8 cellular contexts compared by ENCODE assay signal in genomic region chr10:62815373-62816111, GRCh38. TPM values are rescaled to one million over a fixed set of nuclear protein-coding genes. Genes with fewer than 3 reads are reported as not detected.
DNase-seq lines count a peak whose midpoint lies in the region; ATAC-seq and TF ChIP-seq lines count a peak whose summit lies in the region.

No MANE protein-coding gene starts in this region.

- intact Hi-C loops in activated T-helper 1 cell treated with anti-CD3 and anti-CD28 coated beads, Interleukin-12 subunit alpha, Interleukin-12 subunit beta, Interleukin-2, Interleukin-4 antibody, amounts not matched to agents 30 ng/mL and 10 ng/mL and 1 ng/mL, durations not matched to agents 14 hours and 24 hours and 36 hours (cut with micrococcal nuclease), result loop anchor here (1.0 to 10.0 kb wide), 19 partner anchors 11 to 911 kb away; partner anchors contain the start of genes ADO, ARID5B, NRBF2 and REEP3
- intact Hi-C loops in left cardiac atrium (cut with DNase I), result loop anchor here (5.0 to 10.0 kb wide), 4 partner anchors 178 to 371 kb away; no protein-coding TSS in a partner anchor

- peaks cover 48% of the 10 kb centered on the region for H3K36me3 Mint-ChIP-seq in activated T-helper 1 cell treated with anti-CD3 and anti-CD28 coated beads, Interleukin-12 subunit alpha, Interleukin-12 subunit beta, Interleukin-2, Interleukin-4 antibody, amounts not matched to agents 30 ng/mL and 10 ng/mL and 1 ng/mL, durations not matched to agents 14 hours and 24 hours and 36 hours (ENCODE audit: low read depth)

- H3K9me3 Mint-ChIP-seq in activated T-helper 1 cell treated with anti-CD3 and anti-CD28 coated beads, Interleukin-12 subunit alpha, Interleukin-12 subunit beta, Interleukin-2, Interleukin-4 antibody, amounts not matched to agents 30 ng/mL and 10 ng/mL and 1 ng/mL, durations not matched to agents 14 hours and 24 hours and 36 hours, result no peaks in the 10 kb centered on the region

- peak overlapping the region; percentile 98 for H3K27ac Mint-ChIP-seq in activated T-helper 1 cell treated with anti-CD3 and anti-CD28 coated beads, Interleukin-12 subunit alpha, Interleukin-12 subunit beta, Interleukin-2, Interleukin-4 antibody, amounts not matched to agents 30 ng/mL and 10 ng/mL and 1 ng/mL, durations not matched to agents 14 hours and 24 hours and 36 hours

- peaks cover 68% of the 10 kb centered on the region for H3K4me1 Mint-ChIP-seq in activated T-helper 1 cell treated with anti-CD3 and anti-CD28 coated beads, Interleukin-12 subunit alpha, Interleukin-12 subunit beta, Interleukin-2, Interleukin-4 antibody, amounts not matched to agents 30 ng/mL and 10 ng/mL and 1 ng/mL, durations not matched to agents 14 hours and 24 hours and 36 hours (ENCODE audit: low read depth)

- peaks cover 31% of the 10 kb centered on the region for H3K27me3 Mint-ChIP-seq in activated T-helper 1 cell treated with anti-CD3 and anti-CD28 coated beads, Interleukin-12 subunit alpha, Interleukin-12 subunit beta, Interleukin-2, Interleukin-4 antibody, amounts not matched to agents 30 ng/mL and 10 ng/mL and 1 ng/mL, durations not matched to agents 14 hours and 24 hours and 36 hours (ENCODE audit: insufficient read depth)

- no peak for TF ChIP-seq CTCF in retinal pigment epithelial cell (conservative IDR thresholded peaks at IDR 0.05; ENCODE audit: low read depth, low read length)

- H3K4me3 ChIP-seq in retinal pigment epithelial cell (ENCODE audit: low read length), result peak overlapping the region; percentile 63

- DNase-seq in NCI-H1417 (lab: John Stamatoyannopoulos, UW), result peak in 2 of 3 experiments; percentile 33 to 58
- DNase-seq in NCI-H1417 treated with DMSO at 0.1 percent for 48 hours (lab: John Stamatoyannopoulos, UW), result no peak
- DNase-seq in activated T-helper 1 cell treated with anti-CD3 and anti-CD28 coated beads, Interleukin-12 subunit alpha, Interleukin-12 subunit beta, Interleukin-2, Interleukin-4 antibody, amounts not matched to agents 30 ng/mL and 10 ng/mL and 1 ng/mL, durations not matched to agents 14 hours and 24 hours and 36 hours (ENCODE audit: low spot score), result no peak
- peak; percentile 28 for DNase-seq in left cardiac atrium
- DNase-seq in retinal pigment epithelial cell (ENCODE audit: low read depth), result no peak
- no peak for DNase-seq in HUDEP-2 (lab: John Stamatoyannopoulos, UW; ENCODE audit: unreplicated experiment in 76 of 76)

- no peak for ATAC-seq in left cardiac atrium
- no peak for ATAC-seq in GM18873 (IDR thresholded peaks at IDR 0.05; ENCODE audit: low FRiP score, unreplicated experiment)
- ATAC-seq in GM18520 (IDR thresholded peaks at IDR 0.05; ENCODE audit: unreplicated experiment), result no peak

- H3K4me3 Mint-ChIP-seq in activated T-helper 1 cell treated with anti-CD3 and anti-CD28 coated beads, Interleukin-12 subunit alpha, Interleukin-12 subunit beta, Interleukin-2, Interleukin-4 antibody, amounts not matched to agents 30 ng/mL and 10 ng/mL and 1 ng/mL, durations not matched to agents 14 hours and 24 hours and 36 hours, result peak overlapping the region; percentile 98

RNA-seq across cellular contexts. Expression of gene EGR2, which starts 0.6 kb away (rescaled TPM):
- total RNA-seq in activated T-helper 1 cell treated with anti-CD3 and anti-CD28 coated beads, Interleukin-12 subunit alpha, Interleukin-12 subunit beta, Interleukin-2, Interleukin-4 antibody, amounts not matched to agents 30 ng/mL and 10 ng/mL and 1 ng/mL, durations not matched to agents 14 hours and 24 hours and 36 hours, result 268 and 282 TPM in 2 replicates
- total RNA-seq in left cardiac atrium, result 1 to 10 TPM; 2.3 to 4.4 TPM

RNA-seq across cellular contexts. Expression of gene ADO, which starts 11.0 kb away (rescaled TPM):
- 52.3 and 55.8 TPM in 2 replicates for total RNA-seq in activated T-helper 1 cell treated with anti-CD3 and anti-CD28 coated beads, Interleukin-12 subunit alpha, Interleukin-12 subunit beta, Interleukin-2, Interleukin-4 antibody, amounts not matched to agents 30 ng/mL and 10 ng/mL and 1 ng/mL, durations not matched to agents 14 hours and 24 hours and 36 hours
- 10 to 100 TPM; 20.9 to 23.6 TPM for total RNA-seq in left cardiac atrium

Comparison
In these comparisons a context has a peak if more than half of its experiments do, and no peak if none do; other contexts are left out.
1. DNase-seq: peak in NCI-H1417 (2 of 3) and left cardiac atrium (single experiment); none in NCI-H1417 treated with DMSO at 0.1 percent for 48 hours (single experiment), activated T-helper 1 cell treated with anti-CD3 and anti-CD28 coated beads, Interleukin-12 subunit alpha, Interleukin-12 subunit beta, Interleukin-2, Interleukin-4 antibody, amounts not matched to agents 30 ng/mL and 10 ng/mL and 1 ng/mL, durations not matched to agents 14 hours and 24 hours and 36 hours (single experiment), retinal pigment epithelial cell (single experiment) and HUDEP-2 (0 of 76).
2. RNA of gene EGR2, which starts 0.6 kb away (total RNA-seq): 268 to 282 TPM in activated T-helper 1 cell treated with anti-CD3 and anti-CD28 coated beads, Interleukin-12 subunit alpha, Interleukin-12 subunit beta, Interleukin-2, Interleukin-4 antibody, amounts not matched to agents 30 ng/mL and 10 ng/mL and 1 ng/mL, durations not matched to agents 14 hours and 24 hours and 36 hours; 2.3 to 4.4 TPM in left cardiac atrium; every median in the first group is over 10 times any median in the second.